Comparison of ENCODE assay signal across 31 cellular contexts in genomic region chr2:193349642-193350041, GRCh38.
"Had no signal": no experiment of that assay in that cellular context is flagged by ENCODE, and none has a peak within 500 bp of the region (broad histone marks: within the 10 kb centered on the region; RNA-seq: fewer than 3 reads in every experiment).

No MANE protein-coding gene starts in this region.

- H3K9me3 Mint-ChIP-seq: activated B cell treated with CpG ODN at 0.5 μM for 24 hours; activated naive CD4-positive, alpha-beta T cell treated with anti-CD3 and anti-CD28 coated beads, Interleukin-2, amount 50 U/mL, for 24 hours; activated T-cell treated with anti-CD3 and anti-CD28 coated beads, Interleukin-2, amount 50 U/mL, for 4 hours; activated T-helper 2 cell treated with anti-CD3 and anti-CD28 coated beads, Interferon-gamma antibody, Interleukin-2, Interleukin-4, amounts not matched to agents 10 μg/mL and 5 μg/mL and 100 μg/mL, durations not matched to agents 14 hours and 24 hours and 36 hours; nephron progenitor cell; stimulated activated naive B cell treated with anti-CD40 and anti-IgM and Interleukin-4, amounts not matched to agents 10 μg/mL and 1 μg/mL and 100 μg/mL, for 72 hours; T-helper 2 cell treated with Interferon-gamma antibody and Interleukin-4, amounts not matched to agents 5 μg/mL and 100 μg/mL, for 36 hours had no signal

- H3K27me3 ChIP-seq: body of pancreas, esophagus muscularis mucosa, foreskin keratinocyte, heart left ventricle, neutrophil, ovary, tibial nerve had no signal

- H3K4me3 Mint-ChIP-seq: activated B cell treated with CpG ODN at 0.5 μM for 24 hours; activated naive CD4-positive, alpha-beta T cell treated with anti-CD3 and anti-CD28 coated beads, Interleukin-2, amount 50 U/mL, for 24 hours; activated T-cell treated with anti-CD3 and anti-CD28 coated beads, Interleukin-2, amount 50 U/mL, for 4 hours; immature natural killer cell; nephron progenitor cell; stimulated activated naive B cell treated with anti-CD40 and anti-IgM and Interleukin-4, amounts not matched to agents 10 μg/mL and 1 μg/mL and 100 μg/mL, for 72 hours; T-helper 2 cell treated with Interferon-gamma antibody and Interleukin-4, amounts not matched to agents 5 μg/mL and 100 μg/mL, for 36 hours had no signal

- H3K9me3 ChIP-seq: body of pancreas, esophagus muscularis mucosa, heart left ventricle, neutrophil, ovary, tibial nerve had no signal

- H3K4me1 ChIP-seq: body of pancreas, esophagus muscularis mucosa, heart left ventricle, tibial nerve had no signal

- H3K36me3 ChIP-seq: esophagus muscularis mucosa, heart left ventricle, neutrophil, ovary, tibial nerve had no signal

- ATAC-seq: body of pancreas, heart left ventricle, left lobe of liver, sciatic nerve had no signal

- H3K4me1 Mint-ChIP-seq: nephron progenitor cell had no signal

- H3K36me3 Mint-ChIP-seq: activated naive CD4-positive, alpha-beta T cell treated with anti-CD3 and anti-CD28 coated beads, Interleukin-2, amount 50 U/mL, for 24 hours; immature natural killer cell; stimulated activated naive B cell treated with anti-CD40 and anti-IgM and Interleukin-4, amounts not matched to agents 10 μg/mL and 1 μg/mL and 100 μg/mL, for 72 hours had no signal

- H3K4me3 ChIP-seq: body of pancreas, esophagus muscularis mucosa, heart left ventricle, lung, ovary, tibial nerve had no signal

- DNase-seq: activated B cell treated with CpG ODN at 0.5 μM for 24 hours; activated CD4-positive, alpha-beta T cell treated with anti-CD3 and anti-CD28 coated beads for 4 hours; activated CD4-positive, alpha-beta T cell treated with anti-CD3 and anti-CD28 coated beads, Interleukin-2, amount 50 U/mL, for 4 hours; activated T-cell treated with anti-CD3 and anti-CD28 coated beads, Interleukin-2, amount 50 U/mL, for 4 hours; anterior cingulate cortex; body of pancreas; dermis blood vessel endothelial cell; effector CD4-positive, alpha-beta T cell; heart left ventricle; hypothalamus; immature natural killer cell; nephron progenitor cell; ovary; small intestine; stimulated activated CD4-positive, alpha-beta T cell treated with anti-CD3 and anti-CD28 coated beads, Interleukin-1b, Interleukin-23, amount 100 ng/mL, for 48 hours; stimulated activated CD4-positive, alpha-beta T cell treated with anti-CD3 and anti-CD28 coated beads, Interleukin-4, amount 100 ng/mL, for 4 hours; stimulated activated CD8-positive, alpha-beta memory T cell treated with anti-CD3 and anti-CD28 coated beads, Interleukin-4, amount 100 ng/mL, for 48 hours; stimulated activated naive B cell treated with anti-CD40 and anti-IgM and Interleukin-4, amounts not matched to agents 10 μg/mL and 1 μg/mL and 100 μg/mL, for 72 hours; T-helper 1 cell had no signal

- H3K27ac ChIP-seq: body of pancreas, esophagus muscularis mucosa, foreskin keratinocyte, heart left ventricle, neutrophil, ovary, tibial nerve had no signal

- H3K27ac Mint-ChIP-seq: activated B cell treated with CpG ODN at 0.5 μM for 24 hours; activated naive CD4-positive, alpha-beta T cell treated with anti-CD3 and anti-CD28 coated beads, Interleukin-2, amount 50 U/mL, for 24 hours; activated T-helper 2 cell treated with anti-CD3 and anti-CD28 coated beads, Interferon-gamma antibody, Interleukin-2, Interleukin-4, amounts not matched to agents 10 μg/mL and 5 μg/mL and 100 μg/mL, durations not matched to agents 14 hours and 24 hours and 36 hours; progenitor cell of endocrine pancreas; stimulated activated naive B cell treated with anti-CD40 and anti-IgM and Interleukin-4, amounts not matched to agents 10 μg/mL and 1 μg/mL and 100 μg/mL, for 72 hours; T-helper 2 cell treated with Interferon-gamma antibody and Interleukin-4, amounts not matched to agents 5 μg/mL and 100 μg/mL, for 36 hours had no signal

- H3K27me3 Mint-ChIP-seq: activated B cell treated with CpG ODN at 0.5 μM for 24 hours; activated naive CD4-positive, alpha-beta T cell treated with anti-CD3 and anti-CD28 coated beads, Interleukin-2, amount 50 U/mL, for 24 hours; progenitor cell of endocrine pancreas; stimulated activated naive B cell treated with anti-CD40 and anti-IgM and Interleukin-4, amounts not matched to agents 10 μg/mL and 1 μg/mL and 100 μg/mL, for 72 hours had no signal

- FAIRE-seq: colon, small intestine had no signal
